Comparison of ENCODE assay signal across 8 cellular contexts in genomic region chr2:219175928-219176817, GRCh38. TPM values are rescaled to one million over a fixed set of nuclear protein-coding genes. Genes with fewer than 3 reads are reported as not detected.
A peak's percentile ranks its signal among the peaks of the same experiment; 100 is the strongest.
DNase-seq lines count a peak whose midpoint lies in the region; ATAC-seq and TF ChIP-seq lines count a peak whose summit lies in the region.

No MANE protein-coding gene starts in this region.

- no peak for TF ChIP-seq CTCF in CD8-positive, alpha-beta T cell (IDR thresholded peaks at IDR 0.05)
- TF ChIP-seq CTCF in SU-DHL-6 (IDR thresholded peaks at IDR 0.05; ENCODE audit: insufficient read depth, low read length, poor library complexity, severe bottlenecking) (no peak), chondrocyte (IDR thresholded peaks at IDR 0.05) (peak; percentile 63)

- H3F3A ChIP-seq in SU-DHL-6 (ENCODE audit: insufficient read depth), result peaks cover 18% of the 10 kb centered on the region

- H3K27ac ChIP-seq in CD8-positive, alpha-beta T cell (ENCODE audit: low read depth, low read length), result peak overlapping the region; percentile 97
- H3K27ac ChIP-seq in SU-DHL-6 (ENCODE audit: low read depth, low read length), result peak overlapping the region; percentile 98

- peak overlapping the region; percentile 100 for H3K4me2 ChIP-seq in SU-DHL-6 (ENCODE audit: low read depth, low read length, poor library complexity, severe bottlenecking)

- peak overlapping the region; percentile 93 for H2AFZ ChIP-seq in SU-DHL-6 (ENCODE audit: low read depth, low read length, severe bottlenecking)

- no peaks in the 10 kb centered on the region for H3K9me3 ChIP-seq in CD8-positive, alpha-beta T cell (ENCODE audit: low read length)
- no peaks in the 10 kb centered on the region for H3K9me3 ChIP-seq in SU-DHL-6 (ENCODE audit: insufficient read depth, low read length)

- CTCF ChIA-PET in CD8-positive, alpha-beta T cell (lab: Charles Lee), result interaction anchor here (0.7 to 9.4 kb wide), 13 partner anchors 10 to 119 kb away, joined by 3 to 215 read pairs (median 6); partner anchors contain the start of genes ABCB6, DNAJB2, NHEJ1 and ZFAND2B

- no peaks in the 10 kb centered on the region for H3K27me3 ChIP-seq in CD8-positive, alpha-beta T cell (ENCODE audit: insufficient read depth, low read length)
- H3K27me3 ChIP-seq in SU-DHL-6 (ENCODE audit: low read length), result no peaks in the 10 kb centered on the region

- peak; percentile 13 for ATAC-seq in CD8-positive, alpha-beta T cell
- ATAC-seq in GM19397 (IDR thresholded peaks at IDR 0.05; ENCODE audit: unreplicated experiment) (peak; percentile 15), HG03460 (IDR thresholded peaks at IDR 0.05; ENCODE audit: unreplicated experiment) (peak; percentile 41), left lobe of liver (peak; percentile 54)

- H3K27me3 Mint-ChIP-seq in CD8-positive, alpha-beta T cell (ENCODE audit: low read depth), result no peaks in the 10 kb centered on the region
- no peaks in the 10 kb centered on the region for H3K27me3 Mint-ChIP-seq in chondrocyte (ENCODE audit: low read depth)

- H3K4me1 Mint-ChIP-seq in CD8-positive, alpha-beta T cell (ENCODE audit: low read depth), result peaks cover 61% of the 10 kb centered on the region
- H3K4me1 Mint-ChIP-seq in chondrocyte (ENCODE audit: low read depth), result peaks cover 41% of the 10 kb centered on the region

- H3K27ac Mint-ChIP-seq in CD8-positive, alpha-beta T cell, result peak overlapping the region; percentile 99
- peak overlapping the region; percentile 79 for H3K27ac Mint-ChIP-seq in chondrocyte (ENCODE audit: unreplicated experiment)

- intact Hi-C loops in CD8-positive, alpha-beta T cell (cut with DNase I, micrococcal nuclease), result loop anchor here (1.0 to 5.0 kb wide), 12 partner anchors 69 to 904 kb away; partner anchors contain the start of genes GLB1L (in 2 of the 2), STK16 (in 2 of the 2), AAMP (in 1 of the 2) and CHPF (in 1 of the 2)

- peaks cover 59% of the 10 kb centered on the region for H3K4me1 ChIP-seq in CD8-positive, alpha-beta T cell (ENCODE audit: insufficient read depth, low read length)

- H3K36me3 Mint-ChIP-seq in CD8-positive, alpha-beta T cell, result peaks cover 71% of the 10 kb centered on the region
- H3K36me3 Mint-ChIP-seq in chondrocyte (ENCODE audit: low read depth), result peaks cover 15% of the 10 kb centered on the region

- H3K4me3 ChIP-seq in CD8-positive, alpha-beta T cell (ENCODE audit: low read depth, low read length), result peak overlapping the region; percentile 82
- H3K4me3 ChIP-seq in SU-DHL-6 (ENCODE audit: insufficient read depth, low read length, poor library complexity, severe bottlenecking), result peak overlapping the region; percentile 96

- peak in 4 of 7 experiments; percentile 24 to 37 (median 31) for DNase-seq in CD8-positive, alpha-beta T cell
- DNase-seq in chondrocyte (ENCODE audit: low spot score) (no peak), left lobe of liver (ENCODE audit: low spot score) (peak; percentile 61), cortex of kidney (lab: John Stamatoyannopoulos, UW) (no peak)
- peak; percentile 8 for DNase-seq in stimulated activated CD8-positive, alpha-beta memory T cell treated with anti-CD3 and anti-CD28 coated beads, Interleukin-12 subunit alpha, Interleukin-12 subunit beta, amount 100 ng/mL, for 1 hour (ENCODE audit: low read depth)

- H3K4me3 Mint-ChIP-seq in CD8-positive, alpha-beta T cell, result peak overlapping the region; percentile 91
- H3K4me3 Mint-ChIP-seq in chondrocyte (ENCODE audit: unreplicated experiment), result peak overlapping the region; percentile 96

- no peaks in the 10 kb centered on the region for H4K20me1 ChIP-seq in SU-DHL-6 (ENCODE audit: low read depth, low read length)

- peaks cover 20% of the 10 kb centered on the region for H3K79me2 ChIP-seq in SU-DHL-6 (ENCODE audit: insufficient read depth, low read length)

- peak overlapping the region; percentile 99 for H3K9ac ChIP-seq in SU-DHL-6 (ENCODE audit: low read length)

- no peaks in the 10 kb centered on the region for H3K9me2 ChIP-seq in SU-DHL-6 (replicated peaks; ENCODE audit: insufficient read depth, low read length)

- no peaks in the 10 kb centered on the region for H3K9me3 Mint-ChIP-seq in CD8-positive, alpha-beta T cell
- H3K9me3 Mint-ChIP-seq in chondrocyte (ENCODE audit: low read depth), result no peaks in the 10 kb centered on the region

- POLR2A ChIA-PET in CD8-positive, alpha-beta T cell (lab: Charles Lee), result interaction anchor here (0.6 to 5.0 kb wide), 29 partner anchors 9 to 608 kb away, joined by 3 to 95 read pairs (median 8); partner anchors contain the start of genes ABCB6, ANKZF1, ATG9A and CNOT9

- H3K36me3 ChIP-seq in CD8-positive, alpha-beta T cell (ENCODE audit: insufficient read depth, low read length), result peaks cover 27% of the 10 kb centered on the region
- H3K36me3 ChIP-seq in SU-DHL-6 (ENCODE audit: low read length), result no peaks in the 10 kb centered on the region

RNA-seq across cellular contexts. Expression of gene CNPPD1, which starts 0.6 kb away (rescaled TPM):
- total RNA-seq in CD8-positive, alpha-beta T cell, result 10 to 100 TPM; 41.0 to 46.0 TPM
- total RNA-seq in chondrocyte, result 36.1 to 46.3 TPM (median 43.1 TPM) in 3 replicates
- 31.2 TPM for total RNA-seq in left lobe of liver

RNA-seq across cellular contexts. Expression of gene RETREG2, which starts 1.9 kb away (rescaled TPM):
- 10 to 100 TPM; 76.7 to 79.0 TPM for total RNA-seq in CD8-positive, alpha-beta T cell
- total RNA-seq in chondrocyte (81.1 to 88.0 TPM (median 85.0 TPM) in 3 replicates), left lobe of liver (54.8 TPM)

RNA-seq across cellular contexts. Expression of gene SLC23A3, which starts 6.3 kb away (rescaled TPM):
- under 1 TPM; 0.73 to 0.94 TPM for total RNA-seq in CD8-positive, alpha-beta T cell
- total RNA-seq in chondrocyte (2.0 to 2.7 TPM (median 2.4 TPM) in 3 replicates), left lobe of liver (2.8 TPM)

RNA-seq across cellular contexts. Expression of gene NHEJ1, which starts 15.6 kb away (rescaled TPM):
- 1 to 10 TPM; 7.2 to 8.1 TPM for total RNA-seq in CD8-positive, alpha-beta T cell
- total RNA-seq in chondrocyte, result 7.3 to 13.3 TPM (median 12.7 TPM) in 3 replicates
- total RNA-seq in left lobe of liver, result 7.8 TPM

RNA-seq across cellular contexts. Expression of gene ZFAND2B, which starts 30.4 kb away (rescaled TPM):
- 10 to 100 TPM; 74.3 to 78.7 TPM for total RNA-seq in CD8-positive, alpha-beta T cell
- total RNA-seq in chondrocyte (28.6 to 29.8 TPM (median 29.3 TPM) in 3 replicates), left lobe of liver (28.6 TPM)

Comparison
In these comparisons a context has a peak if more than half of its experiments do, and no peak if none do; other contexts are left out.
1. DNase-seq: peak in CD8-positive, alpha-beta T cell (4 of 7), left lobe of liver (single experiment) and stimulated activated CD8-positive, alpha-beta memory T cell treated with anti-CD3 and anti-CD28 coated beads, Interleukin-12 subunit alpha, Interleukin-12 subunit beta, amount 100 ng/mL, for 1 hour (single experiment); none in chondrocyte (single experiment) and cortex of kidney (single experiment).
2. Peak in every context shown above with its lines, with median percentiles within 50 percentile points of each other: ATAC-seq.